ENCODE assay signal across 2 cellular contexts in genomic region chr19:38942471-38943181, GRCh38.
TF ChIP-seq lines count a peak whose summit lies in the region.

No MANE protein-coding gene starts in this region.

TF ChIP-seq in SK-N-SH treated with all-trans-retinoic acid at 6 μM for 48 hours, 23 proteins besides CTCF, POLR2A, EP300 and RAD21 (continued from another document):
- TF ChIP-seq TSHZ2 (CRISPR knock-in tag; IDR thresholded peaks at IDR 0.05) (no peak), SNAI2 (CRISPR knock-in tag; IDR thresholded peaks at IDR 0.05) (no peak), GLIS3 (CRISPR knock-in tag; IDR thresholded peaks at IDR 0.05) (no peak), CREB5 (CRISPR knock-in tag; IDR thresholded peaks at IDR 0.05; ENCODE audit: low read depth) (no peak), CSRNP3 (CRISPR knock-in tag; IDR thresholded peaks at IDR 0.05) (no peak), CSDC2 (CRISPR knock-in tag; IDR thresholded peaks at IDR 0.05) (no peak), ARNTL (CRISPR knock-in tag; IDR thresholded peaks at IDR 0.05; ENCODE audit: borderline replicate concordance, low read depth) (no peak), ESRRG (CRISPR knock-in tag; IDR thresholded peaks at IDR 0.05) (no peak), RARB (CRISPR knock-in tag; IDR thresholded peaks at IDR 0.05) (no peak)
TF ChIP-seq in SK-N-SH treated with all-trans-retinoic acid at 6 μM for 48 hours: peak in this region for 0.

TF ChIP-seq in HepG2, 621 proteins besides CTCF, POLR2A, EP300 and RAD21 (continued from another document):
- TF ChIP-seq ZBTB2 (CRISPR knock-in tag; IDR thresholded peaks at IDR 0.05; ENCODE audit: low read depth) = no peak
- TF ChIP-seq ZNF451 (CRISPR knock-in tag; IDR thresholded peaks at IDR 0.05) = no peak
- no peak for TF ChIP-seq KLF12 (CRISPR knock-in tag; IDR thresholded peaks at IDR 0.05; ENCODE audit: borderline replicate concordance)
- TF ChIP-seq ZXDC (CRISPR knock-in tag; IDR thresholded peaks at IDR 0.05) = no peak
- no peak for TF ChIP-seq DBP (CRISPR knock-in tag; IDR thresholded peaks at IDR 0.05; ENCODE audit: not compliant biosample characterization)
- peak; percentile 59 for TF ChIP-seq POLR2AphosphoS5 (IDR thresholded peaks at IDR 0.05; ENCODE audit: low read depth, low read length)
- TF ChIP-seq SP2 (CRISPR knock-in tag; IDR thresholded peaks at IDR 0.05) = no peak
- no peak for TF ChIP-seq MATR3 (CRISPR knock-in tag; IDR thresholded peaks at IDR 0.05)
- TF ChIP-seq POLR2G (IDR thresholded peaks at IDR 0.05; ENCODE audit: low read depth, low read length) = 0 out of 2 replicates have a peak, but pooled peaks have one; percentile 10
- TF ChIP-seq SMYD3 (CRISPR knock-in tag; IDR thresholded peaks at IDR 0.05) = no peak
- 0 out of 2 replicates have a peak, but pooled peaks have one; percentile 29 for TF ChIP-seq ZBTB38 (CRISPR knock-in tag; IDR thresholded peaks at IDR 0.05)
- no peak for TF ChIP-seq PCBP2 (optimal IDR thresholded peaks at IDR 0.05; ENCODE audit: low read depth, low read length, poor library complexity, severe bottlenecking)
- no peak for TF ChIP-seq NR2F1 (CRISPR knock-in tag; IDR thresholded peaks at IDR 0.05)
- TF ChIP-seq ZNF468 (CRISPR knock-in tag; IDR thresholded peaks at IDR 0.05) = no peak
- TF ChIP-seq FOSL2 (CRISPR knock-in tag; IDR thresholded peaks at IDR 0.05) = no peak
- TF ChIP-seq ZBTB33 (CRISPR knock-in tag; IDR thresholded peaks at IDR 0.05) = peak; percentile 66; the same call in 1 of the 2 replicates
- TF ChIP-seq ZHX2 (IDR thresholded peaks at IDR 0.05; ENCODE audit: low read depth) = no peak
- no peak for TF ChIP-seq ZHX2 (CRISPR knock-in tag; IDR thresholded peaks at IDR 0.05; ENCODE audit: borderline replicate concordance)
- TF ChIP-seq NR2F6 (IDR thresholded peaks at IDR 0.05) = peak; percentile 17; the same call in 1 of the 2 replicates
- TF ChIP-seq NR2F6 (CRISPR knock-in tag; IDR thresholded peaks at IDR 0.05) = peak; percentile 4; the same call in 1 of the 2 replicates
- no peak for TF ChIP-seq ZNF660 (CRISPR knock-in tag; IDR thresholded peaks at IDR 0.05; ENCODE audit: borderline replicate concordance, low read depth)
- no peak for TF ChIP-seq ZMYM4 (CRISPR knock-in tag; IDR thresholded peaks at IDR 0.05)
- no peak for TF ChIP-seq NONO (IDR thresholded peaks at IDR 0.05)
- 0 out of 2 replicates have a peak, but pooled peaks have one; percentile 17 for TF ChIP-seq NONO (CRISPR knock-in tag; conservative IDR thresholded peaks at IDR 0.05)
- TF ChIP-seq ZFY (CRISPR knock-in tag; IDR thresholded peaks at IDR 0.05) = no peak
- no peak for TF ChIP-seq PHB2 (IDR thresholded peaks at IDR 0.05; ENCODE audit: partially characterized antibody)
- no peak for TF ChIP-seq ZNF33A (CRISPR knock-in tag; IDR thresholded peaks at IDR 0.05; ENCODE audit: borderline replicate concordance)
- TF ChIP-seq HOXA5 (CRISPR knock-in tag; IDR thresholded peaks at IDR 0.05) = no peak
- no peak for TF ChIP-seq ZNF276 (CRISPR knock-in tag; IDR thresholded peaks at IDR 0.05; ENCODE audit: low read depth)
- TF ChIP-seq MTA1 (CRISPR knock-in tag; IDR thresholded peaks at IDR 0.05; ENCODE audit: borderline replicate concordance) = no peak
